9 cellular contexts compared by ENCODE assay signal in genomic region chr4:128379860-128380259, GRCh38.
DNase-seq lines count a peak whose midpoint lies in the region; TF ChIP-seq lines count a peak whose summit lies in the region.
"Had no signal": no experiment of that assay in that cellular context is flagged by ENCODE, and none has a peak within 500 bp of the region (broad histone marks: within the 10 kb centered on the region; RNA-seq: fewer than 3 reads in every experiment).

No MANE protein-coding gene starts in this region.

- no peak overlapping the region for H3K4me2 ChIP-seq in parathyroid adenoma (ENCODE audit: low read length)

- no peak overlapping the region for H3K4me3 Mint-ChIP-seq in activated T-helper 1 cell treated with anti-CD3 and anti-CD28 coated beads, Interleukin-12 subunit alpha, Interleukin-12 subunit beta, Interleukin-2, Interleukin-4 antibody, amounts not matched to agents 30 ng/mL and 10 ng/mL and 1 ng/mL, durations not matched to agents 14 hours and 24 hours and 36 hours
- H3K4me3 Mint-ChIP-seq: activated naive CD8-positive, alpha-beta T cell had no signal

- H3K9me3 Mint-ChIP-seq in activated T-helper 1 cell treated with anti-CD3 and anti-CD28 coated beads, Interleukin-12 subunit alpha, Interleukin-12 subunit beta, Interleukin-2, Interleukin-4 antibody, amounts not matched to agents 30 ng/mL and 10 ng/mL and 1 ng/mL, durations not matched to agents 14 hours and 24 hours and 36 hours = peaks cover 17% of the 10 kb centered on the region

- H3K27me3 ChIP-seq in parathyroid adenoma (ENCODE audit: control insufficient read depth, insufficient read depth, low read length) = no peaks in the 10 kb centered on the region

- H3K27ac ChIP-seq in parathyroid adenoma = no peak overlapping the region

- H3K36me3 Mint-ChIP-seq in activated T-helper 1 cell treated with anti-CD3 and anti-CD28 coated beads, Interleukin-12 subunit alpha, Interleukin-12 subunit beta, Interleukin-2, Interleukin-4 antibody, amounts not matched to agents 30 ng/mL and 10 ng/mL and 1 ng/mL, durations not matched to agents 14 hours and 24 hours and 36 hours (ENCODE audit: low read depth) = no peaks in the 10 kb centered on the region

- no peak overlapping the region for H3K27ac Mint-ChIP-seq in activated T-helper 1 cell treated with anti-CD3 and anti-CD28 coated beads, Interleukin-12 subunit alpha, Interleukin-12 subunit beta, Interleukin-2, Interleukin-4 antibody, amounts not matched to agents 30 ng/mL and 10 ng/mL and 1 ng/mL, durations not matched to agents 14 hours and 24 hours and 36 hours
- H3K27ac Mint-ChIP-seq: activated naive CD8-positive, alpha-beta T cell had no signal

- no peaks in the 10 kb centered on the region for H3K36me3 ChIP-seq in parathyroid adenoma (ENCODE audit: control insufficient read depth, insufficient read depth, low read length)

- TF ChIP-seq CTCF in AG10803 (conservative IDR thresholded peaks at IDR 0.05; ENCODE audit: low read length) (peak; percentile 65), GM20000 (IDR thresholded peaks at IDR 0.05; ENCODE audit: extremely low read depth, missing control alignments) (peak; percentile 25), epithelial cell of proximal tubule (conservative IDR thresholded peaks at IDR 0.05; ENCODE audit: low read depth, low read length) (peak; percentile 81), parathyroid adenoma (IDR thresholded peaks at IDR 0.05) (peak; percentile 31)

- H2AFZ ChIP-seq in parathyroid adenoma = no peak overlapping the region

- no peaks in the 10 kb centered on the region for H3K79me2 ChIP-seq in parathyroid adenoma

- no peaks in the 10 kb centered on the region for H3K4me1 Mint-ChIP-seq in activated T-helper 1 cell treated with anti-CD3 and anti-CD28 coated beads, Interleukin-12 subunit alpha, Interleukin-12 subunit beta, Interleukin-2, Interleukin-4 antibody, amounts not matched to agents 30 ng/mL and 10 ng/mL and 1 ng/mL, durations not matched to agents 14 hours and 24 hours and 36 hours (ENCODE audit: low read depth)

- H3K9me3 ChIP-seq in parathyroid adenoma (ENCODE audit: control insufficient read depth, low read length) = no peaks in the 10 kb centered on the region

- no peaks in the 10 kb centered on the region for H3K4me1 ChIP-seq in parathyroid adenoma

- H3K4me3 ChIP-seq in AG10803 (ENCODE audit: low read length) (no peak overlapping the region), epithelial cell of proximal tubule (ENCODE audit: low read depth, low read length) (no peak overlapping the region), parathyroid adenoma (ENCODE audit: low read depth, low read length) (no peak overlapping the region)

- DNase-seq in AG10803 (ENCODE audit: low read depth) (peak; percentile 53), GM20000 (ENCODE audit: low spot score) (peak; percentile 29), NOMO-1 treated with DMSO at 0.1 percent for 48 hours (lab: John Stamatoyannopoulos, UW; ENCODE audit: unreplicated experiment) (peak; percentile 9), epithelial cell of proximal tubule (ENCODE audit: low read depth) (no peak), NCI-H526 treated with DMSO at 0.1 percent for 48 hours (lab: John Stamatoyannopoulos, UW) (no peak), T1000 (lab: John Stamatoyannopoulos, UW) (no peak)
- no peak for DNase-seq in activated T-helper 1 cell treated with anti-CD3 and anti-CD28 coated beads, Interleukin-12 subunit alpha, Interleukin-12 subunit beta, Interleukin-2, Interleukin-4 antibody, amounts not matched to agents 30 ng/mL and 10 ng/mL and 1 ng/mL, durations not matched to agents 14 hours and 24 hours and 36 hours (ENCODE audit: low spot score)

- no peaks in the 10 kb centered on the region for H3K27me3 Mint-ChIP-seq in activated T-helper 1 cell treated with anti-CD3 and anti-CD28 coated beads, Interleukin-12 subunit alpha, Interleukin-12 subunit beta, Interleukin-2, Interleukin-4 antibody, amounts not matched to agents 30 ng/mL and 10 ng/mL and 1 ng/mL, durations not matched to agents 14 hours and 24 hours and 36 hours (ENCODE audit: insufficient read depth)
- H3K27me3 Mint-ChIP-seq: activated naive CD8-positive, alpha-beta T cell had no signal

- intact Hi-C loops in activated T-helper 1 cell treated with anti-CD3 and anti-CD28 coated beads, Interleukin-12 subunit alpha, Interleukin-12 subunit beta, Interleukin-2, Interleukin-4 antibody, amounts not matched to agents 30 ng/mL and 10 ng/mL and 1 ng/mL, durations not matched to agents 14 hours and 24 hours and 36 hours (cut with micrococcal nuclease) = no loop called here

- no peak overlapping the region for H3K9ac ChIP-seq in parathyroid adenoma

Comparison
In these comparisons a context has a peak if more than half of its experiments do, and no peak if none do; other contexts are left out.
1. DNase-seq: peak in AG10803 (single experiment), GM20000 (single experiment) and NOMO-1 treated with DMSO at 0.1 percent for 48 hours (single experiment); none in epithelial cell of proximal tubule (single experiment), NCI-H526 treated with DMSO at 0.1 percent for 48 hours (single experiment), T1000 (single experiment) and activated T-helper 1 cell treated with anti-CD3 and anti-CD28 coated beads, Interleukin-12 subunit alpha, Interleukin-12 subunit beta, Interleukin-2, Interleukin-4 antibody, amounts not matched to agents 30 ng/mL and 10 ng/mL and 1 ng/mL, durations not matched to agents 14 hours and 24 hours and 36 hours (single experiment).
2. CTCF ChIP-seq: peak in every context shown above with its lines; median percentile 81 in epithelial cell of proximal tubule; 65 in AG10803; 31 in parathyroid adenoma; 25 in GM20000.